In genomic region chr11:83520849-83521248, GRCh38 we compare ENCODE assay signal across 20 cellular contexts.
DNase-seq lines count a peak whose midpoint lies in the region; ATAC-seq and TF ChIP-seq lines count a peak whose summit lies in the region.
"Had no signal": no experiment of that assay in that cellular context is flagged by ENCODE, and none has a peak within 500 bp of the region (broad histone marks: within the 10 kb centered on the region; RNA-seq: fewer than 3 reads in every experiment).

No MANE protein-coding gene starts in this region.

- ATAC-seq in HG02870 (IDR thresholded peaks at IDR 0.05; ENCODE audit: unreplicated experiment), result no peak
- ATAC-seq: T-cell had no signal

- DNase-seq in LNCaP clone FGC (ENCODE audit: low read depth), result peak; percentile 90
- peak; percentile 29 for DNase-seq in NCI-H748 treated with DMSO at 0.1 percent for 48 hours (lab: John Stamatoyannopoulos, UW)
- DNase-seq in globus pallidus (ENCODE audit: low spot score), result peak; percentile 41
- DNase-seq in prostate gland (ENCODE audit: low spot score), result peak; percentile 62
- DNase-seq in retina, result no peak
- no peak for DNase-seq in GM13976 (ENCODE audit: low spot score)
- DNase-seq: ACHN, DND-41, GM23248, Kasumi-1, MM.1S, NCI-H1105 treated with DMSO at 0.1 percent for 48 hours, NCI-H2107, NCI-H2227 treated with DMSO at 0.1 percent for 48 hours, SIG-M5, T-cell had no signal

- 32% methylated on average over 3 of the region's 3 CpGs for WGBS in prostate gland

- intact Hi-C loops in prostate gland (cut with DNase I), result no loop called here

- H3K4me1 ChIP-seq in prostate gland (replicated peaks), result no peaks in the 10 kb centered on the region
- H3K4me1 ChIP-seq: HAP-1 had no signal

- H3K27me3 ChIP-seq in prostate gland (replicated peaks; ENCODE audit: insufficient read depth), result no peaks in the 10 kb centered on the region

- H3K9me3 ChIP-seq in prostate gland, result no peaks in the 10 kb centered on the region
- H3K9me3 ChIP-seq: HAP-1 had no signal

- no peak overlapping the region for H3K4me3 ChIP-seq in LNCaP clone FGC (ENCODE audit: low read depth, low read length)
- no peak overlapping the region for H3K4me3 ChIP-seq in prostate gland
- H3K4me3 ChIP-seq: GM23248, HAP-1, PC-9 had no signal

- in situ Hi-C loops in GM13976 (cut with MboI; ENCODE audit: low sequenced_read_pairs, unreplicated experiment), result no loop called here

- H3K36me3 ChIP-seq in prostate gland, result no peaks in the 10 kb centered on the region
- H3K36me3 ChIP-seq: HAP-1 had no signal

- TF ChIP-seq CTCF in LNCaP clone FGC (IDR thresholded peaks at IDR 0.05; ENCODE audit: control insufficient read depth, extremely low read depth, insufficient read depth), result no peak
- no peak for TF ChIP-seq CTCF in prostate gland (IDR thresholded peaks at IDR 0.05)
- no peak for TF ChIP-seq CTCF in GM13976 (IDR thresholded peaks at IDR 0.05; ENCODE audit: borderline replicate concordance, control extremely low read depth, extremely low read depth, insufficient read depth, missing control alignments)

- no peak for TF ChIP-seq POLR2A in prostate gland (IDR thresholded peaks at IDR 0.05)

- H3K27ac ChIP-seq in prostate gland, result no peak overlapping the region
- H3K27ac ChIP-seq: GM23248, PC-9, RWPE1 had no signal

Comparison
In these comparisons a context has a peak if more than half of its experiments do, and no peak if none do; other contexts are left out.
1. DNase-seq: peak in LNCaP clone FGC (single experiment), NCI-H748 treated with DMSO at 0.1 percent for 48 hours (single experiment), globus pallidus (single experiment) and prostate gland (single experiment); none in retina (single experiment) and GM13976 (single experiment).